ENCODE assay signal across 12 cellular contexts in genomic region chr9:133945977-133946753, GRCh38. TPM values are rescaled to one million over a fixed set of nuclear protein-coding genes. Genes with fewer than 3 reads are reported as not detected.
A peak's percentile ranks its signal among the peaks of the same experiment; 100 is the strongest.
DNase-seq lines count a peak whose midpoint lies in the region; ATAC-seq and TF ChIP-seq lines count a peak whose summit lies in the region.
"Had no signal": no experiment of that assay in that cellular context is flagged by ENCODE, and none has a peak within 500 bp of the region (broad histone marks: within the 10 kb centered on the region; RNA-seq: fewer than 3 reads in every experiment).

No MANE protein-coding gene starts in this region.

- H3K9me3 Mint-ChIP-seq in activated CD8-positive, alpha-beta T cell treated with anti-CD3 and anti-CD28 coated beads, Interleukin-2, amount 10 ng/mL, durations not matched to agents 7 days and 5 days (ENCODE audit: insufficient read depth), result no peaks in the 10 kb centered on the region

- POLR2A ChIA-PET in activated CD8-positive, alpha-beta T cell treated with anti-CD3 and anti-CD28 coated beads, Interleukin-2, amount 10 ng/mL, durations not matched to agents 7 days and 5 days (lab: Charles Lee), result no interaction called here

- intact Hi-C loops in right lobe of liver (cut with DNase I), result no loop called here
- intact Hi-C loops in uterus (cut with DNase I; ENCODE audit: low total_unique reads), result no loop called here

- H3K9me3 ChIP-seq in right lobe of liver (no peaks in the 10 kb centered on the region), uterus (no peaks in the 10 kb centered on the region)
- H3K9me3 ChIP-seq: Caco-2, stomach had no signal

- H3K4me1 ChIP-seq in right lobe of liver (peaks cover 0 to 2% (median 0%) of the 10 kb centered on the region in 4 donors), uterus (no peaks in the 10 kb centered on the region)
- H3K4me1 ChIP-seq: Caco-2 had no signal

- no peaks in the 10 kb centered on the region for H3K27me3 Mint-ChIP-seq in activated CD8-positive, alpha-beta T cell treated with anti-CD3 and anti-CD28 coated beads, Interleukin-2, amount 10 ng/mL, durations not matched to agents 7 days and 5 days (ENCODE audit: low read depth)

- peak overlapping the region; percentile 14 for H3K4me3 ChIP-seq in GM12875 (ENCODE audit: low read depth, low read length)
- H3K4me3 ChIP-seq in right lobe of liver, result no peak overlapping the region
- no peak overlapping the region for H3K4me3 ChIP-seq in uterus
- H3K4me3 ChIP-seq: SK-N-MC, stomach had no signal

- H3K27ac ChIP-seq in right lobe of liver (no peak overlapping the region), uterus (no peak overlapping the region)
- H3K27ac ChIP-seq: SK-N-MC, stomach had no signal

- no peak for TF ChIP-seq POLR2A in right lobe of liver (IDR thresholded peaks at IDR 0.05)
- no peak for TF ChIP-seq POLR2A in uterus (IDR thresholded peaks at IDR 0.05)

- TF ChIP-seq CTCF in GM12875 (IDR thresholded peaks at IDR 0.05; ENCODE audit: borderline replicate concordance, insufficient read depth, low read depth, low read length) (no peak), GM20000 (IDR thresholded peaks at IDR 0.05; ENCODE audit: extremely low read depth, missing control alignments) (no peak), right lobe of liver (IDR thresholded peaks at IDR 0.05) (no peak), uterus (IDR thresholded peaks at IDR 0.05) (no peak)

- no peaks in the 10 kb centered on the region for H3K27me3 ChIP-seq in right lobe of liver
- no peaks in the 10 kb centered on the region for H3K27me3 ChIP-seq in uterus
- H3K27me3 ChIP-seq: stomach had no signal

- 83% methylated on average over 9 of the region's 14 CpGs for WGBS in right lobe of liver (ENCODE audit: insufficient coverage, low coverage, low lambda C conversion rate, missing lambda C conversion rate)

- H3K27ac Mint-ChIP-seq in activated CD8-positive, alpha-beta T cell treated with anti-CD3 and anti-CD28 coated beads, Interleukin-2, amount 10 ng/mL, durations not matched to agents 7 days and 5 days, result no peak overlapping the region

- DNase-seq in GM20000 (ENCODE audit: low spot score) (peak; percentile 62), right lobe of liver (peak in 2 of 3 donors; percentile 18 to 21), uterus (no peak), NCI-H345 (lab: John Stamatoyannopoulos, UW) (no peak)
- no peak for DNase-seq in activated CD8-positive, alpha-beta T cell treated with anti-CD3 and anti-CD28 coated beads, Interleukin-2, amount 10 ng/mL, durations not matched to agents 7 days and 5 days
- no peak for DNase-seq in stimulated activated CD4-positive, alpha-beta T cell treated with anti-CD3 and anti-CD28 coated beads, Interleukin-2, amount 100 ng/mL, for 48 hours
- DNase-seq: activated T-cell treated with anti-CD3 and anti-CD28 coated beads for 4 hours, Caco-2, stomach had no signal

- CTCF ChIA-PET in activated CD8-positive, alpha-beta T cell treated with anti-CD3 and anti-CD28 coated beads, Interleukin-2, amount 10 ng/mL, durations not matched to agents 7 days and 5 days (lab: Charles Lee), result no interaction called here

- no peaks in the 10 kb centered on the region for H3K4me1 Mint-ChIP-seq in activated CD8-positive, alpha-beta T cell treated with anti-CD3 and anti-CD28 coated beads, Interleukin-2, amount 10 ng/mL, durations not matched to agents 7 days and 5 days (ENCODE audit: low read depth)

- H3K4me3 Mint-ChIP-seq in activated CD8-positive, alpha-beta T cell treated with anti-CD3 and anti-CD28 coated beads, Interleukin-2, amount 10 ng/mL, durations not matched to agents 7 days and 5 days, result no peak overlapping the region

- ATAC-seq in HG03439 (IDR thresholded peaks at IDR 0.05; ENCODE audit: unreplicated experiment) (peak; percentile 38), right lobe of liver (no peak)
- no peak for ATAC-seq in activated CD8-positive, alpha-beta T cell treated with anti-CD3 and anti-CD28 coated beads, Interleukin-2, amount 10 ng/mL, durations not matched to agents 7 days and 5 days

- H3K36me3 Mint-ChIP-seq in activated CD8-positive, alpha-beta T cell treated with anti-CD3 and anti-CD28 coated beads, Interleukin-2, amount 10 ng/mL, durations not matched to agents 7 days and 5 days (ENCODE audit: low read depth), result no peaks in the 10 kb centered on the region

- H3K36me3 ChIP-seq in right lobe of liver, result no peaks in the 10 kb centered on the region
- no peaks in the 10 kb centered on the region for H3K36me3 ChIP-seq in uterus

RNA-seq across cellular contexts. Expression of gene VAV2, which starts 46.0 kb away (rescaled TPM):
- total RNA-seq in right lobe of liver (10 to 100 TPM; 30.1 to 44.3 (median 34.9) TPM), uterus (10 to 100 TPM in 3 of 4 donors, 1 to 10 TPM in 1; 4.7 to 42.2 (median 15.8) TPM)
- total RNA-seq in activated CD8-positive, alpha-beta T cell treated with anti-CD3 and anti-CD28 coated beads, Interleukin-2, amount 10 ng/mL, durations not matched to agents 7 days and 5 days, result 10 to 100 TPM; 10.1 to 10.3 TPM

Comparison
In these comparisons a context has a peak if more than half of its experiments do, and no peak if none do; other contexts are left out.
1. DNase-seq: peak in GM20000 (single experiment) and right lobe of liver (2 of 3); none in activated CD8-positive, alpha-beta T cell treated with anti-CD3 and anti-CD28 coated beads, Interleukin-2, amount 10 ng/mL, durations not matched to agents 7 days and 5 days (single experiment), uterus (0 of 2), NCI-H345 (single experiment) and stimulated activated CD4-positive, alpha-beta T cell treated with anti-CD3 and anti-CD28 coated beads, Interleukin-2, amount 100 ng/mL, for 48 hours (0 of 2).